ENCODE assay signal across 22 cellular contexts in the genomic region with DNA sequence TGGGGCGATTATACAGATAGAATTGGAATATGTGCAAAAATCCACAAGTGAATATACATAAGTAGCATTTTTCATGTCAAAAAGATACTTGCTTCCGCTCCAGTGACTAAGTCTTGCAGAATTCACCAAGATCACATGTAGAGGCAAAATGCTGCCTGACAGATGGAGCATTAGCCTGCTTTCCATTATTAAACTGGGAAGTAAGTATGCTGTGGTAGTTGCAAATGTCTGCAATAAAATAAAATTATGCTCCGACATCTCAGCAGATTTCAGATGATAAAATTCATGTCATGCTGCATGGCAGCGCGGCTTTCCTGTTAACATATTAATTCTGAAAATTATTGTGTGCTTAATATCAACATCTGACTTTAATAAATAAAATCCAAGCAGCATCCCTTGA.
DNase-seq lines count a peak whose midpoint lies in the region; ATAC-seq and TF ChIP-seq lines count a peak whose summit lies in the region.
"Had no signal": no experiment of that assay in that cellular context is flagged by ENCODE, and none has a peak within 500 bp of the region (broad histone marks: within the 10 kb centered on the region; RNA-seq: fewer than 3 reads in every experiment).

No MANE protein-coding gene starts in this region.

- intact Hi-C loops in activated CD4-positive, alpha-beta memory T cell treated with anti-CD3 and anti-CD28 coated beads for 36 hours (cut with micrococcal nuclease), result loop anchor here (10.0 kb wide), 1 partner anchor 1718 kb away; no protein-coding TSS in a partner anchor
- intact Hi-C loops in tibial artery (cut with DNase I; ENCODE audit: low total_unique reads), result no loop called here

- H3K27me3 ChIP-seq in GM23248 (replicated peaks; ENCODE audit: insufficient read depth) (no peaks in the 10 kb centered on the region), tibial artery (no peaks in the 10 kb centered on the region)
- H3K27me3 ChIP-seq: MG63 had no signal

- H3K79me2 ChIP-seq in GM23248 (ENCODE audit: insufficient read depth), result no peaks in the 10 kb centered on the region

- H4K20me1 ChIP-seq in GM23248 (ENCODE audit: insufficient read depth), result no peaks in the 10 kb centered on the region

- no peaks in the 10 kb centered on the region for H3K4me1 Mint-ChIP-seq in activated CD4-positive, alpha-beta memory T cell treated with anti-CD3 and anti-CD28 coated beads for 36 hours (ENCODE audit: low read depth)
- H3K4me1 Mint-ChIP-seq: B cell, T-cell had no signal

- H3K36me3 ChIP-seq in GM23248 (ENCODE audit: low read depth) (no peaks in the 10 kb centered on the region), tibial artery (no peaks in the 10 kb centered on the region)
- H3K36me3 ChIP-seq: MG63 had no signal

- TF ChIP-seq CTCF in tibial artery (IDR thresholded peaks at IDR 0.05), result no peak

- no peaks in the 10 kb centered on the region for H3K36me3 Mint-ChIP-seq in activated CD4-positive, alpha-beta memory T cell treated with anti-CD3 and anti-CD28 coated beads for 36 hours
- H3K36me3 Mint-ChIP-seq: CD8-positive, alpha-beta T cell; T-cell had no signal

- H2AFZ ChIP-seq in GM23248, result no peak overlapping the region

- H3K4me3 Mint-ChIP-seq in activated CD4-positive, alpha-beta memory T cell treated with anti-CD3 and anti-CD28 coated beads for 36 hours, result no peak overlapping the region
- H3K4me3 Mint-ChIP-seq: B cell; CD8-positive, alpha-beta T cell; T-cell had no signal

- DNase-seq in Ammon's horn (ENCODE audit: low spot score) (peak; percentile 21), GM23248 (peak; percentile 1), cerebellar cortex (ENCODE audit: low spot score) (peak; percentile 63), myocyte (ENCODE audit: low read depth) (peak; percentile 13), tibial artery (no peak), hippocampal formation (lab: John Stamatoyannopoulos, UW) (no peak)
- DNase-seq in activated CD4-positive, alpha-beta memory T cell treated with anti-CD3 and anti-CD28 coated beads for 36 hours, result no peak
- DNase-seq: CD8-positive, alpha-beta T cell; DMS153; IMR-90; KG1; MG63; NCI-H1105 treated with DMSO at 0.1 percent for 48 hours; NCI-H146; NCI-H1930; NCI-H2107; NCI-H524 treated with DMSO at 0.1 percent for 48 hours; NCI-H774; T-cell had no signal

- H3K9me3 Mint-ChIP-seq in activated CD4-positive, alpha-beta memory T cell treated with anti-CD3 and anti-CD28 coated beads for 36 hours, result no peaks in the 10 kb centered on the region

- no peak for ATAC-seq in HG02970 (IDR thresholded peaks at IDR 0.05; ENCODE audit: low FRiP score, unreplicated experiment)
- ATAC-seq: CD8-positive, alpha-beta T cell; T-cell had no signal

- H3K9me3 ChIP-seq in GM23248 (ENCODE audit: low read depth) (no peaks in the 10 kb centered on the region), tibial artery (no peaks in the 10 kb centered on the region)
- H3K9me3 ChIP-seq: MG63 had no signal

- no peak overlapping the region for H3K9ac ChIP-seq in GM23248

- in situ Hi-C loops in GM23248 (cut with MboI), result no loop called here

- H3K4me2 ChIP-seq in GM23248 (ENCODE audit: unreplicated experiment), result no peak overlapping the region

- no peak overlapping the region for H3K27ac ChIP-seq in GM23248
- H3K27ac ChIP-seq in tibial artery, result no peak overlapping the region
- H3K27ac ChIP-seq: C4-2B had no signal

- H3K27ac Mint-ChIP-seq in activated CD4-positive, alpha-beta memory T cell treated with anti-CD3 and anti-CD28 coated beads for 36 hours, result no peak overlapping the region
- H3K27ac Mint-ChIP-seq: B cell; CD8-positive, alpha-beta T cell; T-cell had no signal

- H3K4me1 ChIP-seq in GM23248 (ENCODE audit: insufficient read depth) (no peaks in the 10 kb centered on the region), tibial artery (no peaks in the 10 kb centered on the region)

- no peaks in the 10 kb centered on the region for H3K27me3 Mint-ChIP-seq in activated CD4-positive, alpha-beta memory T cell treated with anti-CD3 and anti-CD28 coated beads for 36 hours
- H3K27me3 Mint-ChIP-seq: B cell, T-cell had no signal

- POLR2A ChIA-PET in activated CD4-positive, alpha-beta memory T cell treated with anti-CD3 and anti-CD28 coated beads for 36 hours (lab: Charles Lee), result no interaction called here

- 8 to 9% methylated on average over 5 of the region's 5 CpGs for WGBS in GM23248 (ENCODE audit: low coverage in 1 of 2, low lambda C conversion rate in 2 of 2, missing lambda C conversion rate in 2 of 2), 2 experiments

- CTCF ChIA-PET in activated CD4-positive, alpha-beta memory T cell treated with anti-CD3 and anti-CD28 coated beads for 36 hours (lab: Charles Lee), result no interaction called here

- H3K4me3 ChIP-seq in GM23248, result no peak overlapping the region
- no peak overlapping the region for H3K4me3 ChIP-seq in tibial artery
- H3K4me3 ChIP-seq: MG63 had no signal

- H3K9me2 ChIP-seq in GM23248 (ENCODE audit: insufficient read depth), result no peaks in the 10 kb centered on the region

- H3F3A ChIP-seq in GM23248 (ENCODE audit: insufficient read depth), result no peaks in the 10 kb centered on the region

Comparison
In these comparisons a context has a peak if more than half of its experiments do, and no peak if none do; other contexts are left out.
1. DNase-seq: peak in Ammon's horn (single experiment), GM23248 (single experiment), cerebellar cortex (single experiment) and myocyte (single experiment); none in activated CD4-positive, alpha-beta memory T cell treated with anti-CD3 and anti-CD28 coated beads for 36 hours (single experiment), tibial artery (0 of 2) and hippocampal formation (0 of 2).